Comparison of ENCODE assay signal across 13 cellular contexts in genomic region chr1:221699582-221700519, GRCh38. TPM values are rescaled to one million over a fixed set of nuclear protein-coding genes. Genes with fewer than 3 reads are reported as not detected.
DNase-seq lines count a peak whose midpoint lies in the region; ATAC-seq and TF ChIP-seq lines count a peak whose summit lies in the region.
"Had no signal": no experiment of that assay in that cellular context is flagged by ENCODE, and none has a peak within 500 bp of the region (broad histone marks: within the 10 kb centered on the region; RNA-seq: fewer than 3 reads in every experiment).

No MANE protein-coding gene starts in this region.

- H3K27ac ChIP-seq in transverse colon, result peak overlapping the region in 1 of 4 donors; percentile 17

- H3K4me1 Mint-ChIP-seq in T-helper 2 cell treated with Interferon-gamma antibody and Interleukin-4, amounts not matched to agents 5 μg/mL and 100 μg/mL, for 36 hours (ENCODE audit: low read depth), result peaks cover 7% of the 10 kb centered on the region
- H3K4me1 Mint-ChIP-seq in stimulated activated effector memory CD8-positive, alpha-beta T cell treated with anti-CD3 and anti-CD28 coated beads, Interleukin-12 subunit alpha, Interleukin-12 subunit beta, amount 100 ng/mL, for 72 hours, result peaks cover 19% of the 10 kb centered on the region

- no peak for TF ChIP-seq CTCF in fibroblast of villous mesenchyme (IDR thresholded peaks at IDR 0.05; ENCODE audit: insufficient read depth, low read depth, low read length)
- no peak for TF ChIP-seq CTCF in transverse colon (IDR thresholded peaks at IDR 0.05)

- H3K4me1 ChIP-seq in adipocyte (ENCODE audit: control insufficient read depth, insufficient read depth, low read length), result peaks cover 44% of the 10 kb centered on the region
- peaks cover 0 to 8% (median 5%) of the 10 kb centered on the region in 4 donors for H3K4me1 ChIP-seq in transverse colon

- H3K36me3 ChIP-seq in adipocyte (ENCODE audit: control insufficient read depth, insufficient read depth, low read length, severe bottlenecking), result peaks cover 53% of the 10 kb centered on the region
- H3K36me3 ChIP-seq in transverse colon, result peaks cover 0 to 8% (median 0%) of the 10 kb centered on the region in 4 donors

- in situ Hi-C loops in transverse colon (cut with MboI; ENCODE audit: low pct_ligation_motif_present in 1 of 4, low pct_unique_long_range_greater_than_20kb in 1 of 4, low sequenced_read_pairs in 3 of 4), result no loop called here

- TF ChIP-seq POLR2A in transverse colon (IDR thresholded peaks at IDR 0.05), result no peak

- 80 to 96% methylated on average over 1 of the region's 1 CpG for WGBS in transverse colon (ENCODE audit: low coverage in 1 of 2), 2 donors

- H3K4me3 Mint-ChIP-seq in T-helper 2 cell treated with Interferon-gamma antibody and Interleukin-4, amounts not matched to agents 5 μg/mL and 100 μg/mL, for 36 hours, result no peak overlapping the region
- no peak overlapping the region for H3K4me3 Mint-ChIP-seq in stimulated activated effector memory CD8-positive, alpha-beta T cell treated with anti-CD3 and anti-CD28 coated beads, Interleukin-12 subunit alpha, Interleukin-12 subunit beta, amount 100 ng/mL, for 72 hours
- H3K4me3 Mint-ChIP-seq: activated CD4-positive, alpha-beta T cell treated with anti-CD3 and anti-CD28 coated beads, Interleukin-2, amount 10 ng/mL, durations not matched to agents 7 days and 5 days; activated naive CD8-positive, alpha-beta T cell treated with anti-CD3 and anti-CD28 coated beads, Interleukin-2, amount 10 ng/mL, durations not matched to agents 7 days and 5 days had no signal

- no peak for ATAC-seq in stimulated activated effector memory CD8-positive, alpha-beta T cell treated with anti-CD3 and anti-CD28 coated beads, Interleukin-12 subunit alpha, Interleukin-12 subunit beta, amount 100 ng/mL, for 72 hours
- no peak for ATAC-seq in GM18511 (IDR thresholded peaks at IDR 0.05; ENCODE audit: unreplicated experiment)
- no peak for ATAC-seq in GM19324 (IDR thresholded peaks at IDR 0.05; ENCODE audit: low FRiP score, unreplicated experiment)

- H3K4me3 ChIP-seq in adipocyte (ENCODE audit: low read length) (no peak overlapping the region), fibroblast of villous mesenchyme (ENCODE audit: low read depth, low read length) (no peak overlapping the region), transverse colon (no peak overlapping the region)

- peak overlapping the region; percentile 39 for H3K27ac Mint-ChIP-seq in T-helper 2 cell treated with Interferon-gamma antibody and Interleukin-4, amounts not matched to agents 5 μg/mL and 100 μg/mL, for 36 hours
- H3K27ac Mint-ChIP-seq in stimulated activated effector memory CD8-positive, alpha-beta T cell treated with anti-CD3 and anti-CD28 coated beads, Interleukin-12 subunit alpha, Interleukin-12 subunit beta, amount 100 ng/mL, for 72 hours, result peak overlapping the region; percentile 41
- H3K27ac Mint-ChIP-seq: activated CD4-positive, alpha-beta T cell treated with anti-CD3 and anti-CD28 coated beads, Interleukin-2, amount 10 ng/mL, durations not matched to agents 7 days and 5 days; activated naive CD8-positive, alpha-beta T cell treated with anti-CD3 and anti-CD28 coated beads, Interleukin-2, amount 10 ng/mL, durations not matched to agents 7 days and 5 days had no signal

- no peak overlapping the region for H3K9ac ChIP-seq in adipocyte (ENCODE audit: low read length)

- DNase-seq in T-helper 2 cell treated with Interferon-gamma antibody and Interleukin-4, amounts not matched to agents 5 μg/mL and 100 μg/mL, for 36 hours (ENCODE audit: low spot score), result no peak
- DNase-seq in T-helper 2 cell (no peak), adipocyte (ENCODE audit: low read depth) (peak; percentile 81), fibroblast of villous mesenchyme (ENCODE audit: low read depth) (peak; percentile 62), transverse colon (no peak)
- DNase-seq in stimulated activated effector memory CD8-positive, alpha-beta T cell treated with anti-CD3 and anti-CD28 coated beads, Interleukin-12 subunit alpha, Interleukin-12 subunit beta, amount 100 ng/mL, for 72 hours (ENCODE audit: low spot score in 2 of 2), result no peak
- DNase-seq: activated CD4-positive, alpha-beta T cell treated with anti-CD3 and anti-CD28 coated beads, Interleukin-2, amount 10 ng/mL, durations not matched to agents 7 days and 5 days; activated naive CD8-positive, alpha-beta T cell treated with anti-CD3 and anti-CD28 coated beads, Interleukin-2, amount 10 ng/mL, durations not matched to agents 7 days and 5 days; activated T-cell treated with anti-CD3 and anti-CD28 coated beads, Interleukin-2, amount 50 U/mL, for 1 hour; erythroblast; NCI-H1092 had no signal

- peaks cover 56% of the 10 kb centered on the region for H3K36me3 Mint-ChIP-seq in T-helper 2 cell treated with Interferon-gamma antibody and Interleukin-4, amounts not matched to agents 5 μg/mL and 100 μg/mL, for 36 hours (ENCODE audit: low read depth)
- peaks cover 39% of the 10 kb centered on the region for H3K36me3 Mint-ChIP-seq in stimulated activated effector memory CD8-positive, alpha-beta T cell treated with anti-CD3 and anti-CD28 coated beads, Interleukin-12 subunit alpha, Interleukin-12 subunit beta, amount 100 ng/mL, for 72 hours

- no peaks in the 10 kb centered on the region for H3K9me3 Mint-ChIP-seq in T-helper 2 cell treated with Interferon-gamma antibody and Interleukin-4, amounts not matched to agents 5 μg/mL and 100 μg/mL, for 36 hours
- no peaks in the 10 kb centered on the region for H3K9me3 Mint-ChIP-seq in stimulated activated effector memory CD8-positive, alpha-beta T cell treated with anti-CD3 and anti-CD28 coated beads, Interleukin-12 subunit alpha, Interleukin-12 subunit beta, amount 100 ng/mL, for 72 hours
- H3K9me3 Mint-ChIP-seq: activated naive CD8-positive, alpha-beta T cell treated with anti-CD3 and anti-CD28 coated beads, Interleukin-2, amount 10 ng/mL, durations not matched to agents 7 days and 5 days had no signal

- TF ChIP-seq EP300 in transverse colon (IDR thresholded peaks at IDR 0.05; ENCODE audit: low read depth), result no peak

- no peaks in the 10 kb centered on the region for H3K9me3 ChIP-seq in adipocyte (ENCODE audit: control insufficient read depth, low read length)
- H3K9me3 ChIP-seq in transverse colon, result no peaks in the 10 kb centered on the region

- H3K27me3 ChIP-seq in adipocyte (replicated peaks; ENCODE audit: control insufficient read depth, insufficient read depth, low read length) (no peaks in the 10 kb centered on the region), transverse colon (no peaks in the 10 kb centered on the region)

- intact Hi-C loops in transverse colon (cut with DNase I; ENCODE audit: low total_unique reads), result no loop called here

- no peaks in the 10 kb centered on the region for H3K27me3 Mint-ChIP-seq in T-helper 2 cell treated with Interferon-gamma antibody and Interleukin-4, amounts not matched to agents 5 μg/mL and 100 μg/mL, for 36 hours (ENCODE audit: low read depth)
- H3K27me3 Mint-ChIP-seq: activated CD4-positive, alpha-beta T cell treated with anti-CD3 and anti-CD28 coated beads, Interleukin-2, amount 10 ng/mL, durations not matched to agents 7 days and 5 days; activated naive CD8-positive, alpha-beta T cell treated with anti-CD3 and anti-CD28 coated beads, Interleukin-2, amount 10 ng/mL, durations not matched to agents 7 days and 5 days had no signal

RNA-seq across cellular contexts. Expression of gene DUSP10, which starts 42.0 kb away (rescaled TPM):
- total RNA-seq in fibroblast of villous mesenchyme (29.6 and 35.8 TPM in 2 replicates), transverse colon (1 to 10 TPM; 1.6 to 7.2 (median 4.9) TPM)

Comparison
In these comparisons a context has a peak if more than half of its experiments do, and no peak if none do; other contexts are left out.
1. DNase-seq: peak in adipocyte (single experiment) and fibroblast of villous mesenchyme (single experiment); none in T-helper 2 cell treated with Interferon-gamma antibody and Interleukin-4, amounts not matched to agents 5 μg/mL and 100 μg/mL, for 36 hours (single experiment), T-helper 2 cell (0 of 5), stimulated activated effector memory CD8-positive, alpha-beta T cell treated with anti-CD3 and anti-CD28 coated beads, Interleukin-12 subunit alpha, Interleukin-12 subunit beta, amount 100 ng/mL, for 72 hours (0 of 2) and transverse colon (single experiment).